Comparison of ENCODE assay signal across 8 cellular contexts in genomic region chr19:3509566-3509989, GRCh38. TPM values are rescaled to one million over a fixed set of nuclear protein-coding genes. Genes with fewer than 3 reads are reported as not detected.
DNase-seq lines count a peak whose midpoint lies in the region; ATAC-seq and TF ChIP-seq lines count a peak whose summit lies in the region.
"Had no signal": no experiment of that assay in that cellular context is flagged by ENCODE, and none has a peak within 500 bp of the region (broad histone marks: within the 10 kb centered on the region; RNA-seq: fewer than 3 reads in every experiment).

No MANE protein-coding gene starts in this region.

- TF ChIP-seq CTCF in retinal pigment epithelial cell (conservative IDR thresholded peaks at IDR 0.05; ENCODE audit: low read depth, low read length) = no peak

- H3K4me3 ChIP-seq in retinal pigment epithelial cell (ENCODE audit: low read length) = no peak overlapping the region

- H3K4me3 Mint-ChIP-seq in T-cell = peak overlapping the region; percentile 48 to 90 (median 56)
- H3K4me3 Mint-ChIP-seq in effector memory CD8-positive, alpha-beta T cell = peak overlapping the region; percentile 59 to 62

- no peaks in the 10 kb centered on the region for H3K9me3 Mint-ChIP-seq in T-cell
- H3K9me3 Mint-ChIP-seq in effector memory CD8-positive, alpha-beta T cell = no peaks in the 10 kb centered on the region

- H3K36me3 Mint-ChIP-seq in T-cell = peaks cover 8% of the 10 kb centered on the region
- H3K36me3 Mint-ChIP-seq in effector memory CD8-positive, alpha-beta T cell (ENCODE audit: insufficient read depth) = peaks cover 49% of the 10 kb centered on the region

- CTCF ChIA-PET in T-cell (lab: Charles Lee) = no interaction called here

- peaks cover 54 to 73% (median 59%) of the 10 kb centered on the region in 3 donors for H3K4me1 Mint-ChIP-seq in T-cell
- H3K4me1 Mint-ChIP-seq in effector memory CD8-positive, alpha-beta T cell (ENCODE audit: low read depth in 2 of 2) = peaks cover 58 to 61% of the 10 kb centered on the region in 2 donors

- H3K27ac Mint-ChIP-seq in T-cell = peak overlapping the region; percentile 12 to 76
- peak overlapping the region; percentile 35 to 56 for H3K27ac Mint-ChIP-seq in effector memory CD8-positive, alpha-beta T cell

- ATAC-seq in T-cell (replicated peaks in 1 of 4) (no peak), HG03460 (IDR thresholded peaks at IDR 0.05; ENCODE audit: unreplicated experiment) (no peak), HG03439 (IDR thresholded peaks at IDR 0.05; ENCODE audit: unreplicated experiment) (no peak), HG03521 (IDR thresholded peaks at IDR 0.05; ENCODE audit: unreplicated experiment) (no peak)
- no peak for ATAC-seq in effector memory CD8-positive, alpha-beta T cell (replicated peaks)

- DNase-seq in GM03348 (ENCODE audit: low spot score) (peak; percentile 52), T-cell (no peak), retinal pigment epithelial cell (ENCODE audit: low read depth) (peak; percentile 24)
- no peak for DNase-seq in effector memory CD8-positive, alpha-beta T cell
- DNase-seq: SHP77 had no signal

- H3K27me3 Mint-ChIP-seq in T-cell = no peaks in the 10 kb centered on the region
- no peaks in the 10 kb centered on the region for H3K27me3 Mint-ChIP-seq in effector memory CD8-positive, alpha-beta T cell

- POLR2A ChIA-PET in T-cell (lab: Charles Lee) = no interaction called here

RNA-seq across cellular contexts. Expression of gene FZR1, which starts 3.5 kb away (rescaled TPM):
- 10 to 100 TPM; 74.0 to 85.6 (median 77.8) TPM for total RNA-seq in T-cell

RNA-seq across cellular contexts. Expression of gene DOHH, which starts 9.1 kb away (rescaled TPM):
- 10 to 100 TPM in 3 of 5 donors, 1 to 10 TPM in 2; 5.0 to 12.3 (median 11.1) TPM for total RNA-seq in T-cell

RNA-seq across cellular contexts. Expression of gene SMIM44, which starts 26.3 kb away (rescaled TPM):
- not detected for total RNA-seq in T-cell

RNA-seq across cellular contexts. Expression of gene SMIM24, which starts 29.3 kb away (rescaled TPM):
- 1 to 10 TPM in 1 of 5 donors, under 1 TPM in 3, not detected in 1; 0.33 to 1.3 (median 0.78) TPM for total RNA-seq in T-cell

RNA-seq across cellular contexts. Expression of gene TEKTIP1, which starts 29.4 kb away (rescaled TPM):
- 10 to 100 TPM in 3 of 5 donors, 1 to 10 TPM in 2; 7.7 to 12.4 (median 10.3) TPM for total RNA-seq in T-cell

Comparison
In these comparisons a context has a peak if more than half of its experiments do, and no peak if none do; other contexts are left out.
1. DNase-seq: peak in GM03348 (single experiment) and retinal pigment epithelial cell (single experiment); none in T-cell (0 of 34) and effector memory CD8-positive, alpha-beta T cell (0 of 3).